13 cellular contexts compared by ENCODE assay signal in the genomic region with DNA sequence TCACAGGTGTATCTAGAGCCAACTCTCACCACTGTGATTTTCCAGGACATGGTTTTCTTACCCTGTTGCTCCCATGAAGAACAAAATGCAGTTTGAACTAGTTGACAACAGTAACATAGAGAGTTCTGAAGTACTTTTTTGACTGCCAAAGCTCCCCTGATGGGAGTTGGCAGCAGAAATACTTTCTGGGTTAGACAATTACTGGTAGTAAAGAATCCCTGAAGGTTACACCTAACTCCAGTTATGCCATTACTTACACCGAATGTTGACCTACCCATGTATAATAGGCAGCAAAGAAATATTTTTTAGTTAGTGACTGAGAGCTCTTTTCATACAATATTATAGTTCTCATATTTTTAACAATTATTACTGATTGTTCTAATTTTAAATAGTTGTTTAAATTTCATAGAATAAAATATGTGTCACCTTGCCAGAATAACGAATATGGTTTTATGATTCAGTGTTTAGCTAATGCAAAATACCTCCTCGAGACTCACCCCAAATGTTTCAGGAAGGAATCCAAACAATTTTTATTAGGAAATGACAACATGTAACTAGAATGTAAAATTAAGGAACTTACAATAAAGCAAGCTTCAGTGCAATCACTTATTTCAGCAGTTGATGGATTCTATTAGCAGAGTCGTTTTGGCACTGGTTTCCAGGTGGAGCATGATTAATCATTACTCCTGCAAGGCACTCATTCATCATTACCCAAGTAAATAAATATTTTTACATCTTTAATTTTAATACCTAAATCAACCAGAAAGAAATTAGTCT.
A peak's percentile ranks its signal among the peaks of the same experiment; 100 is the strongest.
DNase-seq lines count a peak whose midpoint lies in the region; ATAC-seq, FAIRE-seq and TF ChIP-seq lines count a peak whose summit lies in the region.
"Had no signal": no experiment of that assay in that cellular context is flagged by ENCODE, and none has a peak within 500 bp of the region (broad histone marks: within the 10 kb centered on the region; RNA-seq: fewer than 3 reads in every experiment).

No MANE protein-coding gene starts in this region.

- H3K14ac ChIP-seq in IMR-90 (replicated peaks; ENCODE audit: low read depth, low read length) = peak overlapping the region; percentile 34; the same call in 1 of the 2 replicates

- TF ChIP-seq CTCF in IMR-90 (conservative IDR thresholded peaks at IDR 0.05; ENCODE audit: low read depth, low read length) (no peak), keratinocyte (optimal IDR thresholded peaks at IDR 0.05 in 1 of 3, IDR thresholded peaks at IDR 0.05 in 1 of 3, conservative IDR thresholded peaks at IDR 0.05 in 1 of 3; ENCODE audit: extremely low read depth in 1 of 3, insufficient read depth in 2 of 3, low read length in 3 of 3) (no peak)

- peak overlapping the region; percentile 82 to 91 for H4K8ac ChIP-seq in IMR-90 (ENCODE audit: low read depth in 2 of 2, low read length in 2 of 2)

- H3K36me3 ChIP-seq in ACC112 (ENCODE audit: insufficient read depth, low read length) (no peaks in the 10 kb centered on the region), IMR-90 (ENCODE audit: control insufficient read depth, insufficient read depth, low read length) (no peaks in the 10 kb centered on the region), keratinocyte (ENCODE audit: control insufficient read depth in 2 of 2, extremely low read depth in 1 of 2, insufficient read depth in 2 of 2, low read length in 2 of 2) (no peaks in the 10 kb centered on the region)
- H3K36me3 ChIP-seq: upper lobe of right lung had no signal

- TF ChIP-seq RAD21 in IMR-90 (IDR thresholded peaks at IDR 0.05; ENCODE audit: low read length) = no peak

- peak overlapping the region; percentile 49 for H2AFZ ChIP-seq in ACC112 (ENCODE audit: low read length, unreplicated experiment)
- H2AFZ ChIP-seq in IMR-90 (replicated peaks; ENCODE audit: low read length, poor library complexity) = no peak overlapping the region
- peak overlapping the region; percentile 45 for H2AFZ ChIP-seq in keratinocyte (ENCODE audit: control insufficient read depth, low read length)

- H3K27me3 ChIP-seq in ACC112 (ENCODE audit: insufficient read depth, low read length) (no peaks in the 10 kb centered on the region), IMR-90 (ENCODE audit: control insufficient read depth, insufficient read depth, low read length) (no peaks in the 10 kb centered on the region), keratinocyte (ENCODE audit: control insufficient read depth, extremely low read depth, insufficient read depth, low read length) (no peaks in the 10 kb centered on the region)
- H3K27me3 ChIP-seq: upper lobe of right lung had no signal

- H3K4me2 ChIP-seq in IMR-90 (ENCODE audit: low read depth, low read length) (peak overlapping the region; percentile 52; the same call in 1 of the 2 replicates), keratinocyte (ENCODE audit: control insufficient read depth, extremely low read depth, insufficient read depth, low read depth, low read length) (peak overlapping the region; percentile 41)

- H2BK5ac ChIP-seq in IMR-90 (ENCODE audit: low read depth, low read length, poor library complexity, severe bottlenecking) = peak overlapping the region; percentile 92

- H3K4ac ChIP-seq in IMR-90 (ENCODE audit: low read depth, low read length) = peak overlapping the region; percentile 58; the same call in 1 of the 2 replicates

- peak overlapping the region; percentile 85 for H3K56ac ChIP-seq in IMR-90 (ENCODE audit: extremely low read depth, insufficient read depth, low read length)

- H3K9ac ChIP-seq in IMR-90 (ENCODE audit: low read depth, low read length) = peak overlapping the region; percentile 14; the same call in 1 of the 2 replicates
- H3K9ac ChIP-seq in keratinocyte (ENCODE audit: control insufficient read depth, extremely low read depth, insufficient read depth, low read length) = no peak overlapping the region

- no CpG with 5 or more reads among the region's 4 CpGs for WGBS in IMR-90 (ENCODE audit: extremely low coverage in 2 of 2, insufficient read length in 1 of 2), 2 experiments

- no TSS peak for BruUV-seq in IMR-90 (replicated peaks; lab: Mats Ljungman, UMichigan)

- in situ Hi-C loops in IMR-90 (cut with MboI; ENCODE audit: low sequenced_read_pairs) = loop anchor here (10.0 kb wide), 1 partner anchor 475 kb away; no protein-coding TSS in a partner anchor

- peak overlapping the region; percentile 79; the same call in 2 of the 3 replicates for H2BK15ac ChIP-seq in IMR-90 (ENCODE audit: low read depth, low read length)

- H3K9me3 ChIP-seq in IMR-90 (ENCODE audit: control insufficient read depth, insufficient read depth, low read length) (no peaks in the 10 kb centered on the region), keratinocyte (ENCODE audit: control insufficient read depth, low read depth, low read length) (no peaks in the 10 kb centered on the region)
- H3K9me3 ChIP-seq: upper lobe of right lung had no signal

- H3K4me1 ChIP-seq in ACC112 (ENCODE audit: control insufficient read depth, insufficient read depth, low read length, unreplicated experiment) (peaks cover 32% of the 10 kb centered on the region), IMR-90 (ENCODE audit: control insufficient read depth, insufficient read depth, low read length) (peaks cover 15% of the 10 kb centered on the region), keratinocyte (ENCODE audit: control insufficient read depth, extremely low read depth, insufficient read depth, low read length) (peaks cover 10% of the 10 kb centered on the region)
- H3K4me1 ChIP-seq: upper lobe of right lung had no signal

- peak overlapping the region; percentile 54 for H2AK5ac ChIP-seq in IMR-90 (ENCODE audit: low read depth, low read length)

- POLR2A ChIA-PET in IMR-90 (lab: Charles Lee; ENCODE audit: unreplicated experiment) = no interaction called here

- FAIRE-seq in keratinocyte (lab: Jason Lieb, UNC) = no peak

- TF ChIP-seq POLR2A in IMR-90 (IDR thresholded peaks at IDR 0.05; ENCODE audit: low read depth, low read length) = no peak

- H3K9me1 ChIP-seq in IMR-90 (ENCODE audit: insufficient read depth, low read length) (peaks cover 11% of the 10 kb centered on the region; the same call in 1 of the 2 replicates), keratinocyte (ENCODE audit: control insufficient read depth, extremely low read depth, insufficient read depth, low read length) (no peaks in the 10 kb centered on the region)

- ATAC-seq in IMR-90 (ENCODE audit: low read depth) (peak; percentile 42), GM19351 (IDR thresholded peaks at IDR 0.05; ENCODE audit: unreplicated experiment) (no peak)

- peak overlapping the region; percentile 90 for H3K18ac ChIP-seq in IMR-90 (ENCODE audit: low read depth, low read length)

- H3K4me3 ChIP-seq in ACC112 (ENCODE audit: low read depth, low read length) (peak overlapping the region; percentile 41), IMR-90 (ENCODE audit: insufficient read depth, low read depth, low read length) (no peak overlapping the region), keratinocyte (ENCODE audit: control insufficient read depth in 2 of 3, extremely low read depth in 1 of 3, insufficient read depth in 2 of 3, low read depth in 1 of 3, low read length in 3 of 3) (peak overlapping the region in 1 of 3 experiments; percentile 43)
- H3K4me3 ChIP-seq: upper lobe of right lung had no signal

- H3K27ac ChIP-seq in ACC112 (ENCODE audit: low read depth, low read length) (peak overlapping the region; percentile 88), IMR-90 (ENCODE audit: insufficient read depth, low read length) (peak overlapping the region; percentile 70), keratinocyte (ENCODE audit: control insufficient read depth, insufficient read depth, low read length) (peak overlapping the region; percentile 36)
- H3K27ac ChIP-seq: upper lobe of right lung had no signal

- DNase-seq in IMR-90 (peak; percentile 66), astrocyte of the hippocampus (ENCODE audit: low read depth, low spot score) (peak; percentile 33), keratinocyte (ENCODE audit: low read depth, low spot score) (peak; percentile 9), NCI-H524 treated with DMSO at 0.1 percent for 48 hours (lab: John Stamatoyannopoulos, UW) (no peak), NCI-H1105 treated with DMSO at 0.1 percent for 48 hours (lab: John Stamatoyannopoulos, UW) (no peak), HuH-7.5 (ENCODE audit: low spot score) (no peak)
- DNase-seq: activated CD4-positive, CD25-positive, alpha-beta regulatory T cell; cerebellar nuclear complex; KBM-7; stimulated activated naive CD4-positive, alpha-beta T cell treated with Interleukin-2 at 50 U/mL for 16 hours; upper lobe of right lung had no signal

- peak overlapping the region; percentile 57; the same call in 1 of the 2 replicates for H4K5ac ChIP-seq in IMR-90 (ENCODE audit: low read depth, low read length)

- H4K91ac ChIP-seq in IMR-90 (ENCODE audit: insufficient read depth, low read depth, low read length) = peak overlapping the region; percentile 93

- H3K23ac ChIP-seq in IMR-90 (ENCODE audit: low read depth, low read length) = peak overlapping the region; percentile 25; the same call in 1 of the 2 replicates

- dilution Hi-C loops in IMR-90 (cut with HindIII; ENCODE audit: low sequenced_read_pairs, unreplicated experiment) (no loop called here), keratinocyte (cut with MboI; ENCODE audit: extremely low pct_ligation_motif_present, low sequenced_read_pairs) (no loop called here)

- intact Hi-C loops in IMR-90 (cut with micrococcal nuclease) = no loop called here

- no peak overlapping the region for H2AK9ac ChIP-seq in IMR-90 (replicated peaks; ENCODE audit: low read depth, low read length, poor library complexity)

- no peaks in the 10 kb centered on the region for H4K20me1 ChIP-seq in IMR-90 (ENCODE audit: insufficient read depth, low read length)
- no peaks in the 10 kb centered on the region for H4K20me1 ChIP-seq in keratinocyte (ENCODE audit: control insufficient read depth, extremely low read depth, insufficient read depth, low read length)

- H3K79me2 ChIP-seq in ACC112 (ENCODE audit: control insufficient read depth, insufficient read depth, low read length, unreplicated experiment) = no peaks in the 10 kb centered on the region
- no peaks in the 10 kb centered on the region for H3K79me2 ChIP-seq in keratinocyte (ENCODE audit: control insufficient read depth, insufficient read depth, low read length)

- peak overlapping the region; percentile 87 for H2BK120ac ChIP-seq in IMR-90 (ENCODE audit: low read depth, low read length)

- peak overlapping the region; percentile 78 for H2BK20ac ChIP-seq in IMR-90 (ENCODE audit: low read depth, low read length)

- H3K79me1 ChIP-seq in IMR-90 (ENCODE audit: low read depth in 1 of 2, low read length in 2 of 2) = no peaks in the 10 kb centered on the region

- CTCF ChIA-PET in IMR-90 (lab: Yijun Ruan, JAX) = interaction anchor here (0.9 to 2.7 kb wide), 3 partner anchors 9 to 20 kb away, joined by 4 to 13 read pairs (median 4); no protein-coding TSS in a partner anchor

TF ChIP-seq in IMR-90, 13 proteins besides CTCF, POLR2A, EP300 and RAD21:
- no peak for TF ChIP-seq FOS (IDR thresholded peaks at IDR 0.05; ENCODE audit: low read depth, low read length)
- TF ChIP-seq RCOR1 (IDR thresholded peaks at IDR 0.05; ENCODE audit: insufficient replicate concordance, low read length) = no peak
- no peak for TF ChIP-seq MXI1 (IDR thresholded peaks at IDR 0.05; ENCODE audit: borderline replicate concordance, low read depth, low read length)
- no peak for TF ChIP-seq MAZ (IDR thresholded peaks at IDR 0.05; ENCODE audit: borderline replicate concordance, low read depth, low read length)

Comparison
In these comparisons a context has a peak if more than half of its experiments do, and no peak if none do; other contexts are left out.
1. H3K27ac ChIP-seq: peak in every context shown above with its lines; median percentile 88 in ACC112; 70 in IMR-90; 36 in keratinocyte.
2. DNase-seq: peak in IMR-90 (single experiment), astrocyte of the hippocampus (single experiment) and keratinocyte (single experiment); none in NCI-H524 treated with DMSO at 0.1 percent for 48 hours (single experiment), NCI-H1105 treated with DMSO at 0.1 percent for 48 hours (single experiment) and HuH-7.5 (single experiment).